26 cellular contexts compared by ENCODE assay signal in genomic region chrX:31713120-31713519, GRCh38.
"Had no signal": no experiment of that assay in that cellular context is flagged by ENCODE, and none has a peak within 500 bp of the region (broad histone marks: within the 10 kb centered on the region; RNA-seq: fewer than 3 reads in every experiment).

No MANE protein-coding gene starts in this region.

- H3K9me3 Mint-ChIP-seq: dendritic cell treated with granulocyte-macrophage colony-stimulating factor and Interleukin-4, amounts not matched to agents 40 ng/mL and 50 ng/mL, for 4 days; effector memory CD8-positive, alpha-beta T cell had no signal

- H3K27ac ChIP-seq: colonic mucosa, coronary artery, dorsolateral prefrontal cortex, epithelial cell of prostate, esophagus muscularis mucosa, esophagus squamous epithelium, foreskin keratinocyte, gastrocnemius medialis, gastroesophageal sphincter, heart left ventricle, heart right ventricle had no signal

- H3K27ac Mint-ChIP-seq: dendritic cell treated with granulocyte-macrophage colony-stimulating factor and Interleukin-4, amounts not matched to agents 40 ng/mL and 50 ng/mL, for 4 days; effector memory CD8-positive, alpha-beta T cell; endodermal cell had no signal

- H3K36me3 ChIP-seq: colonic mucosa, esophagus muscularis mucosa, esophagus squamous epithelium, gastrocnemius medialis, gastroesophageal sphincter, heart left ventricle, heart right ventricle had no signal

- H3K27me3 ChIP-seq: colonic mucosa, esophagus muscularis mucosa, esophagus squamous epithelium, foreskin keratinocyte, gastrocnemius medialis, gastroesophageal sphincter, heart left ventricle, heart right ventricle had no signal

- H3K9me3 ChIP-seq: colonic mucosa, esophagus muscularis mucosa, esophagus squamous epithelium, gastrocnemius medialis, gastroesophageal sphincter, heart left ventricle, heart right ventricle had no signal

- H3K27me3 Mint-ChIP-seq: dendritic cell treated with granulocyte-macrophage colony-stimulating factor and Interleukin-4, amounts not matched to agents 40 ng/mL and 50 ng/mL, for 4 days; effector memory CD8-positive, alpha-beta T cell had no signal

- H3K4me3 Mint-ChIP-seq: dendritic cell treated with granulocyte-macrophage colony-stimulating factor and Interleukin-4, amounts not matched to agents 40 ng/mL and 50 ng/mL, for 4 days; effector memory CD8-positive, alpha-beta T cell; endodermal cell had no signal

- DNase-seq: colonic mucosa; cortex of kidney; dermis blood vessel endothelial cell; dorsolateral prefrontal cortex; effector CD4-positive, alpha-beta T cell; effector CD8-positive, alpha-beta T cell; effector memory CD4-positive, alpha-beta T cell; effector memory CD8-positive, alpha-beta T cell; endodermal cell; erythroblast; esophagus squamous epithelium; foreskin fibroblast; foreskin keratinocyte; foreskin melanocyte; gastrocnemius medialis; glutamatergic neuron; head of caudate nucleus; heart left ventricle; heart right ventricle had no signal

- H3K4me1 ChIP-seq: colonic mucosa, esophagus muscularis mucosa, esophagus squamous epithelium, foreskin keratinocyte, gastrocnemius medialis, gastroesophageal sphincter had no signal

- H3K4me1 Mint-ChIP-seq: endodermal cell had no signal

- ATAC-seq: effector memory CD8-positive, alpha-beta T cell; esophagus mucosa; foreskin keratinocyte; gastrocnemius medialis; gastroesophageal sphincter; heart left ventricle; heart right ventricle had no signal

- H3K4me3 ChIP-seq: colonic mucosa, coronary artery, dorsolateral prefrontal cortex, esophagus muscularis mucosa, esophagus squamous epithelium, gastrocnemius medialis, gastroesophageal sphincter, heart left ventricle, heart right ventricle had no signal

- FAIRE-seq: endometrium had no signal
